Comparison of ENCODE assay signal across 9 cellular contexts in genomic region chr2:223959688-223960087, GRCh38. TPM values are rescaled to one million over a fixed set of nuclear protein-coding genes. Genes with fewer than 3 reads are reported as not detected.
DNase-seq lines count a peak whose midpoint lies in the region; ATAC-seq and TF ChIP-seq lines count a peak whose summit lies in the region.
"Had no signal": no experiment of that assay in that cellular context is flagged by ENCODE, and none has a peak within 500 bp of the region (broad histone marks: within the 10 kb centered on the region; RNA-seq: fewer than 3 reads in every experiment).

No MANE protein-coding gene starts in this region.

- H3K4me2 ChIP-seq in PC-3 (ENCODE audit: low read length) (peak overlapping the region; percentile 88), H9 (ENCODE audit: insufficient read depth, insufficient read length, low read length) (no peak overlapping the region)

- TF ChIP-seq CTCF in PC-3 (conservative IDR thresholded peaks at IDR 0.05; ENCODE audit: low read depth, low read length) (no peak), endodermal cell (conservative IDR thresholded peaks at IDR 0.05) (no peak), osteocyte (IDR thresholded peaks at IDR 0.05) (no peak), H9 (conservative IDR thresholded peaks at IDR 0.05) (no peak)

- no peak overlapping the region for H2AFZ ChIP-seq in PC-3 (ENCODE audit: low read length)
- no peak overlapping the region for H2AFZ ChIP-seq in H9 (ENCODE audit: low read length)

- H3K4me3 Mint-ChIP-seq in endodermal cell (no peak overlapping the region), osteocyte (ENCODE audit: unreplicated experiment) (no peak overlapping the region), H9 (peak overlapping the region in 1 of 2 experiments; percentile 42; a peak in 2 of 5 replicates)

- no peak overlapping the region for H3K9ac ChIP-seq in PC-3 (ENCODE audit: low read length)
- no peak overlapping the region for H3K9ac ChIP-seq in endodermal cell (ENCODE audit: extremely low read depth, low read length, poor library complexity, severe bottlenecking)
- no peak overlapping the region for H3K9ac ChIP-seq in H9 (ENCODE audit: extremely low read depth, insufficient read length, low read length)

- H3K9me3 Mint-ChIP-seq in endodermal cell: no peaks in the 10 kb centered on the region
- H3K9me3 Mint-ChIP-seq in osteocyte (ENCODE audit: unreplicated experiment): no peaks in the 10 kb centered on the region
- no peaks in the 10 kb centered on the region for H3K9me3 Mint-ChIP-seq in H9

- H4K20me1 ChIP-seq in PC-3 (ENCODE audit: low read length) (peaks cover 7% of the 10 kb centered on the region; the same call in 1 of the 2 replicates), H9 (ENCODE audit: control insufficient read depth, insufficient read depth, insufficient read length) (no peaks in the 10 kb centered on the region)

- H4K91ac ChIP-seq in H9 (ENCODE audit: insufficient read length, low read depth, low read length): no peak overlapping the region

- H3K4me1 ChIP-seq in PC-3 (ENCODE audit: insufficient read depth, low read length): peaks cover 33% of the 10 kb centered on the region
- peaks cover 2% of the 10 kb centered on the region for H3K4me1 ChIP-seq in endodermal cell (ENCODE audit: control insufficient read depth, insufficient read depth, low read length)
- H3K4me1 ChIP-seq in H9 (ENCODE audit: insufficient read depth, low read length): peaks cover 4% of the 10 kb centered on the region; the same call in 1 of the 2 replicates

- intact Hi-C loops in PC-3 (cut with micrococcal nuclease): loop anchor here (5.0 kb wide), 1 partner anchor 197 kb away; no protein-coding TSS in a partner anchor

- H3F3A ChIP-seq in PC-3 (ENCODE audit: low read length, unreplicated experiment): no peaks in the 10 kb centered on the region

- H3K9me3 ChIP-seq in PC-3 (ENCODE audit: low read length) (no peaks in the 10 kb centered on the region), endodermal cell (ENCODE audit: control insufficient read depth, low read length) (no peaks in the 10 kb centered on the region), H9 (ENCODE audit: control insufficient read depth, low read depth, low read length) (no peaks in the 10 kb centered on the region)

- peaks cover 5% of the 10 kb centered on the region for H3K79me1 ChIP-seq in H9 (ENCODE audit: insufficient read depth, low read depth, low read length, poor library complexity, severe bottlenecking)

- DNase-seq in EH (ENCODE audit: low read depth): peak; percentile 56
- peak; percentile 29 for DNase-seq in PC-3
- peak; percentile 31 for DNase-seq in endodermal cell
- no peak for DNase-seq in osteocyte (ENCODE audit: extremely low spot score, unreplicated experiment)
- no peak for DNase-seq in NCI-H187 treated with DMSO at 0.1 percent for 48 hours (lab: John Stamatoyannopoulos, UW)
- DNase-seq in H9: no peak
- DNase-seq: activated effector memory CD4-positive, alpha-beta T cell treated with Interleukin-2 at 50 U/mL for 16 hours; NCI-H510A had no signal

- no peak overlapping the region for H2AK5ac ChIP-seq in H9 (ENCODE audit: insufficient read length, low read length)

- H3K27ac Mint-ChIP-seq in endodermal cell (no peak overlapping the region), osteocyte (ENCODE audit: unreplicated experiment) (peak overlapping the region; percentile 52), H9 (no peak overlapping the region; a peak in 1 of 7 replicates)

- no peak overlapping the region for H3K18ac ChIP-seq in H9 (ENCODE audit: insufficient read length, low read depth, low read length)

- H3K9me2 ChIP-seq in PC-3 (replicated peaks; ENCODE audit: low read length): no peaks in the 10 kb centered on the region

- no peak overlapping the region for H2BK12ac ChIP-seq in H9 (ENCODE audit: insufficient read length, low read depth, low read length)

- H3K4ac ChIP-seq in H9 (ENCODE audit: low read depth, low read length): no peak overlapping the region

- H3K27me3 Mint-ChIP-seq in endodermal cell (ENCODE audit: insufficient read depth) (no peaks in the 10 kb centered on the region), osteocyte (ENCODE audit: unreplicated experiment) (no peaks in the 10 kb centered on the region), H9 (ENCODE audit: low read depth) (peaks cover 3% of the 10 kb centered on the region)

- H3K36me3 Mint-ChIP-seq in endodermal cell (ENCODE audit: low read depth): peaks cover 36% of the 10 kb centered on the region
- peaks cover 24% of the 10 kb centered on the region for H3K36me3 Mint-ChIP-seq in osteocyte (ENCODE audit: unreplicated experiment)
- peaks cover 14 to 40% (median 31%) of the 10 kb centered on the region in 3 experiments; a peak in 6 of 7 replicates for H3K36me3 Mint-ChIP-seq in H9 (ENCODE audit: insufficient read depth in 1 of 3, low read depth in 3 of 3)

- no peak overlapping the region for H4K5ac ChIP-seq in H9 (ENCODE audit: insufficient read length, low read depth, low read length)

- BruUV-seq in PC-3 (replicated peaks; lab: Mats Ljungman, UMichigan): no TSS peak

- no peak overlapping the region for H2BK5ac ChIP-seq in H9 (ENCODE audit: insufficient read length, low read length)

- no peak overlapping the region for H2BK15ac ChIP-seq in H9 (ENCODE audit: low read depth, low read length)

- no peak overlapping the region for H3K14ac ChIP-seq in H9 (ENCODE audit: insufficient read depth, low read length)

- H3T11ph ChIP-seq in H9 (ENCODE audit: low read length): no peak overlapping the region

- no peak overlapping the region for H4K8ac ChIP-seq in H9 (replicated peaks; ENCODE audit: insufficient read length, low read depth, low read length)

- H3K4me3 ChIP-seq in PC-3 (ENCODE audit: low read length) (peak overlapping the region; percentile 90; the same call in 1 of the 2 replicates), endodermal cell (ENCODE audit: low read length) (peak overlapping the region; percentile 97)

- H3K56ac ChIP-seq in H9 (ENCODE audit: insufficient read length, low read depth, low read length): no peak overlapping the region

- H3K4me1 Mint-ChIP-seq in endodermal cell (peaks cover 41% of the 10 kb centered on the region), osteocyte (ENCODE audit: unreplicated experiment) (peaks cover 58% of the 10 kb centered on the region), H9 (peaks cover 33 to 45% of the 10 kb centered on the region in 2 experiments)

- H3K27ac ChIP-seq in PC-3 (ENCODE audit: low read length): no peak overlapping the region
- H3K27ac ChIP-seq in endodermal cell (ENCODE audit: low read depth, low read length): no peak overlapping the region
- no peak overlapping the region for H3K27ac ChIP-seq in H9 (ENCODE audit: insufficient read length, low read depth, low read length)

- H3K79me2 ChIP-seq in PC-3 (ENCODE audit: low read length) (peaks cover 63% of the 10 kb centered on the region), H9 (ENCODE audit: insufficient read depth, low read length) (peaks cover 31% of the 10 kb centered on the region; the same call in 1 of the 2 replicates)

- POLR2A ChIA-PET in PC-3 (lab: Charles Lee; ENCODE audit: unreplicated experiment): no interaction called here

- ATAC-seq in PC-3 (no peak), HG03196 (IDR thresholded peaks at IDR 0.05; ENCODE audit: unreplicated experiment) (no peak)

- H2BK120ac ChIP-seq in H9 (ENCODE audit: low read depth, low read length, poor library complexity, severe bottlenecking): no peak overlapping the region

- no peaks in the 10 kb centered on the region for H3K23me2 ChIP-seq in H9 (ENCODE audit: insufficient read length, low read depth, low read length, poor library complexity, severe bottlenecking)

- peaks cover 22% of the 10 kb centered on the region for H3K36me3 ChIP-seq in PC-3 (ENCODE audit: low read depth, low read length)
- peaks cover 25% of the 10 kb centered on the region for H3K36me3 ChIP-seq in endodermal cell (ENCODE audit: control insufficient read depth, insufficient read depth, low read length)

- H3K23ac ChIP-seq in H9 (ENCODE audit: insufficient read length, low read depth, low read length): no peak overlapping the region

- CTCF ChIA-PET in PC-3 (lab: Charles Lee): no interaction called here

- 82 to 88% methylated on average over 5 of the region's 5 CpGs for WGBS in endodermal cell (ENCODE audit: insufficient coverage in 1 of 2, insufficient read length in 1 of 2), 2 experiments
- WGBS in H9 (ENCODE audit: extremely low coverage, insufficient read length, low lambda C conversion rate): no CpG with 5 or more reads among the region's 5 CpGs

- H3K27me3 ChIP-seq in PC-3 (ENCODE audit: low read length): no peaks in the 10 kb centered on the region
- H3K27me3 ChIP-seq in endodermal cell (ENCODE audit: control insufficient read depth, insufficient read depth, low read length, poor library complexity, severe bottlenecking): no peaks in the 10 kb centered on the region
- H3K27me3 ChIP-seq in H9 (ENCODE audit: insufficient read depth, low read length): no peaks in the 10 kb centered on the region

- no peak overlapping the region for H2BK20ac ChIP-seq in H9 (ENCODE audit: low read depth, low read length, poor library complexity, severe bottlenecking)

RNA-seq across cellular contexts. Expression of gene MRPL44, which starts 2.4 kb away (rescaled TPM):
- total RNA-seq in PC-3 (2014; rRNA removed): 22.4 and 24.8 TPM in 2 replicates
- 10 to 100 TPM; 38.7 to 43.4 TPM for total RNA-seq in endodermal cell
- polyA plus RNA-seq in endodermal cell (2013, experiment 1 of 2): 39.6 TPM
- polyA plus RNA-seq in endodermal cell (2013, experiment 2 of 2): 38.8 TPM
- 22.7 and 24.8 TPM in 2 replicates for total RNA-seq in osteocyte
- 46.1 and 47.8 TPM in 2 replicates for total RNA-seq in H9 (2021)

RNA-seq across cellular contexts. Expression of gene WDFY1, which starts 14.6 kb away (rescaled TPM):
- total RNA-seq in PC-3 (2014; rRNA removed): 44.9 and 47.7 TPM in 2 replicates
- 10 to 100 TPM; 61.9 to 69.7 TPM for total RNA-seq in endodermal cell
- 49.0 TPM for polyA plus RNA-seq in endodermal cell (2013, experiment 1 of 2)
- 43.4 TPM for polyA plus RNA-seq in endodermal cell (2013, experiment 2 of 2)
- total RNA-seq in osteocyte: 61.9 and 68.9 TPM in 2 replicates
- 54.1 and 55.7 TPM in 2 replicates for total RNA-seq in H9 (2021)

Comparison
In these comparisons a context has a peak if more than half of its experiments do, and no peak if none do; other contexts are left out.
1. DNase-seq: peak in EH (single experiment), PC-3 (single experiment) and endodermal cell (single experiment); none in osteocyte (single experiment), NCI-H187 treated with DMSO at 0.1 percent for 48 hours (single experiment) and H9 (single experiment).